15 cellular contexts compared by ENCODE assay signal in the genomic region with DNA sequence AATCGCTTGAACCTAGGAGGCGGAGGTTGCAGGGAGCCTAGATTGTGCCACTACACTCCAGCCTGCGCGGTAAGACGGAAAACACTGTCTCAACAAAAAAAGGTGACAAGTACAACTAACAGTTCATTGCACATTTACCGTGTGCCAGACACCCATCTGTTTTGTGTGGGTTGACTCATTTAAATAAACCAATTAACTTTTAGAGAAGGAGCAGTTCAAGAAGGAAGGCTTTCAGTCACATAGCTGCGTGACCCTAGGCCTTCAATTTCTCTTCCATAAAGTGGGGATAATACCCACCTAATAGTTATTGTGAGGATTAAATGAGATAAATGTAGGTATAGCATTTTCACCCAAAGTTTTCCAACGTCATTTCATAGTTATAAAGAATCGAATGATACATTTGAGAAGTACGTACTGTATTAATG. TPM values are rescaled to one million over a fixed set of nuclear protein-coding genes. Genes with fewer than 3 reads are reported as not detected.
A peak's percentile ranks its signal among the peaks of the same experiment; 100 is the strongest.
DNase-seq lines count a peak whose midpoint lies in the region; ATAC-seq and TF ChIP-seq lines count a peak whose summit lies in the region.
"Had no signal": no experiment of that assay in that cellular context is flagged by ENCODE, and none has a peak within 500 bp of the region (broad histone marks: within the 10 kb centered on the region; RNA-seq: fewer than 3 reads in every experiment).

No MANE protein-coding gene starts in this region.

- peaks cover 2% of the 10 kb centered on the region for H3K36me3 Mint-ChIP-seq in activated CD4-positive, alpha-beta T cell treated with anti-CD3 and anti-CD28 coated beads, Interleukin-2, amount 10 ng/mL, durations not matched to agents 24 days and 14 days (ENCODE audit: low read depth)
- no peaks in the 10 kb centered on the region for H3K36me3 Mint-ChIP-seq in type B pancreatic cell

- H3K4me3 ChIP-seq in thyroid gland (replicated peaks in 1 of 3) = no peak overlapping the region

- ATAC-seq in esophagus mucosa = no peak

- H3K27ac Mint-ChIP-seq in activated CD4-positive, alpha-beta T cell treated with anti-CD3 and anti-CD28 coated beads, Interleukin-2, amount 10 ng/mL, durations not matched to agents 24 days and 14 days = peak overlapping the region; percentile 96
- no peak overlapping the region for H3K27ac Mint-ChIP-seq in type B pancreatic cell
- H3K27ac Mint-ChIP-seq: nephron progenitor cell had no signal

- no peaks in the 10 kb centered on the region for H3K9me3 Mint-ChIP-seq in activated CD4-positive, alpha-beta T cell treated with anti-CD3 and anti-CD28 coated beads, Interleukin-2, amount 10 ng/mL, durations not matched to agents 24 days and 14 days
- H3K9me3 Mint-ChIP-seq in type B pancreatic cell = no peaks in the 10 kb centered on the region
- H3K9me3 Mint-ChIP-seq: nephron progenitor cell had no signal

- peaks cover 48% of the 10 kb centered on the region for H3K4me1 Mint-ChIP-seq in activated CD4-positive, alpha-beta T cell treated with anti-CD3 and anti-CD28 coated beads, Interleukin-2, amount 10 ng/mL, durations not matched to agents 24 days and 14 days
- H3K4me1 Mint-ChIP-seq in type B pancreatic cell (ENCODE audit: unreplicated experiment) = peaks cover 20% of the 10 kb centered on the region

- H3K9me3 ChIP-seq in thyroid gland = no peaks in the 10 kb centered on the region
- H3K9me3 ChIP-seq: adrenal gland had no signal

- TF ChIP-seq CTCF in type B pancreatic cell (conservative IDR thresholded peaks at IDR 0.05) (no peak), thyroid gland (IDR thresholded peaks at IDR 0.05) (no peak)

- intact Hi-C loops in activated CD4-positive, alpha-beta T cell treated with anti-CD3 and anti-CD28 coated beads, Interleukin-2, amount 10 ng/mL, durations not matched to agents 24 days and 14 days (cut with micrococcal nuclease) = no loop called here
- intact Hi-C loops in thyroid gland (cut with DNase I) = no loop called here

- no peaks in the 10 kb centered on the region for H3K36me3 ChIP-seq in thyroid gland
- H3K36me3 ChIP-seq: adrenal gland had no signal

- no peaks in the 10 kb centered on the region for H3K27me3 ChIP-seq in thyroid gland

- H3K4me1 ChIP-seq in thyroid gland = peaks cover 11 to 14% of the 10 kb centered on the region in 2 donors

- TF ChIP-seq POLR2A in thyroid gland (IDR thresholded peaks at IDR 0.05) = no peak

- DNase-seq in stimulated activated CD4-positive, alpha-beta T cell treated with anti-CD3 and anti-CD28 coated beads, Interleukin-15, amount 100 ng/mL, for 24 hours = peak; percentile 22
- DNase-seq in stimulated activated CD4-positive, alpha-beta T cell treated with anti-CD3 and anti-CD28 coated beads, Interleukin-2, amount 100 ng/mL, for 48 hours = no peak
- no peak for DNase-seq in activated CD4-positive, alpha-beta T cell treated with anti-CD3 and anti-CD28 coated beads, Interleukin-2, amount 10 ng/mL, durations not matched to agents 24 days and 14 days
- DNase-seq in germinal center (ENCODE audit: low spot score) (peak; percentile 57), type B pancreatic cell (ENCODE audit: extremely low spot score, unreplicated experiment) (no peak), thyroid gland (no peak), OCI-M2 (lab: John Stamatoyannopoulos, UW; ENCODE audit: unreplicated experiment) (no peak)
- DNase-seq: adrenal gland, AML-193, dorsolateral prefrontal cortex, foreskin melanocyte, NCI-H1092 treated with DMSO at 0.1 percent for 48 hours, NCI-H510A, nephron progenitor cell had no signal

- no peaks in the 10 kb centered on the region for H3K27me3 Mint-ChIP-seq in activated CD4-positive, alpha-beta T cell treated with anti-CD3 and anti-CD28 coated beads, Interleukin-2, amount 10 ng/mL, durations not matched to agents 24 days and 14 days
- H3K27me3 Mint-ChIP-seq in type B pancreatic cell = peaks cover 34% of the 10 kb centered on the region

- peak overlapping the region; percentile 96 for H3K4me3 Mint-ChIP-seq in activated CD4-positive, alpha-beta T cell treated with anti-CD3 and anti-CD28 coated beads, Interleukin-2, amount 10 ng/mL, durations not matched to agents 24 days and 14 days
- peak overlapping the region; percentile 81 for H3K4me3 Mint-ChIP-seq in type B pancreatic cell

- H3K27ac ChIP-seq in thyroid gland = no peak overlapping the region
- H3K27ac ChIP-seq: adrenal gland had no signal

- 93 to 95% methylated on average over 10 of the region's 10 CpGs for WGBS in thyroid gland, 2 donors

RNA-seq across cellular contexts. Expression of gene KDM7A, which starts 52.3 kb away (rescaled TPM):
- 21.8 and 25.9 TPM in 2 replicates for total RNA-seq in activated CD4-positive, alpha-beta T cell treated with anti-CD3 and anti-CD28 coated beads, Interleukin-2, amount 10 ng/mL, durations not matched to agents 24 days and 14 days
- total RNA-seq in type B pancreatic cell (ENCODE audit: low replicate concordance) = 7.5 and 9.3 TPM in 2 replicates
- 22.3 TPM for total RNA-seq in esophagus mucosa
- 10 to 100 TPM; 11.1 to 29.8 (median 20.7) TPM for total RNA-seq in thyroid gland

Comparison
In these comparisons a context has a peak if more than half of its experiments do, and no peak if none do; other contexts are left out.
1. DNase-seq: peak in stimulated activated CD4-positive, alpha-beta T cell treated with anti-CD3 and anti-CD28 coated beads, Interleukin-15, amount 100 ng/mL, for 24 hours (single experiment) and germinal center (single experiment); none in stimulated activated CD4-positive, alpha-beta T cell treated with anti-CD3 and anti-CD28 coated beads, Interleukin-2, amount 100 ng/mL, for 48 hours (0 of 2), activated CD4-positive, alpha-beta T cell treated with anti-CD3 and anti-CD28 coated beads, Interleukin-2, amount 10 ng/mL, durations not matched to agents 24 days and 14 days (single experiment), type B pancreatic cell (single experiment), thyroid gland (0 of 2) and OCI-M2 (single experiment).